31 cellular contexts compared by ENCODE assay signal in genomic region chr5:118675247-118675646, GRCh38.
"Had no signal": no experiment of that assay in that cellular context is flagged by ENCODE, and none has a peak within 500 bp of the region (broad histone marks: within the 10 kb centered on the region; RNA-seq: fewer than 3 reads in every experiment).

No MANE protein-coding gene starts in this region.

- H3K27ac Mint-ChIP-seq: activated CD4-positive, alpha-beta memory T cell treated with anti-CD3 and anti-CD28 coated beads for 36 hours; activated CD4-positive, alpha-beta T cell treated with anti-CD3 and anti-CD28 coated beads for 36 hours; activated CD4-positive, alpha-beta T cell treated with anti-CD3 and anti-CD28 coated beads, Interleukin-2, amount 10 ng/mL, durations not matched to agents 24 days and 14 days; activated CD8-positive, alpha-beta memory T cell treated with anti-CD3 and anti-CD28 coated beads, Interleukin-2, amount 10 ng/mL, durations not matched to agents 7 days and 5 days; activated CD8-positive, alpha-beta T cell treated with anti-CD3 and anti-CD28 coated beads, Interleukin-2, amount 10 ng/mL, durations not matched to agents 7 days and 5 days; activated naive CD4-positive, alpha-beta T cell treated with anti-CD3 and anti-CD28 coated beads for 36 hours; activated naive CD4-positive, alpha-beta T cell treated with anti-CD3 and anti-CD28 coated beads, Interleukin-2, amount 50 U/mL, for 24 hours; activated naive CD8-positive, alpha-beta T cell treated with anti-CD3 and anti-CD28 coated beads for 36 hours; activated naive CD8-positive, alpha-beta T cell treated with anti-CD3 and anti-CD28 coated beads, Interleukin-2, amount 50 U/mL, for 24 hours; activated T-helper 1 cell treated with anti-CD3 and anti-CD28 coated beads, Interleukin-12 subunit alpha, Interleukin-12 subunit beta, Interleukin-2, Interleukin-4 antibody, amounts not matched to agents 30 ng/mL and 10 ng/mL and 1 ng/mL, durations not matched to agents 14 hours and 24 hours and 36 hours; activated T-helper 2 cell treated with anti-CD3 and anti-CD28 coated beads, Interferon-gamma antibody, Interleukin-2, Interleukin-4, amounts not matched to agents 10 μg/mL and 5 μg/mL and 100 μg/mL, durations not matched to agents 14 hours and 24 hours and 36 hours; T-helper 2 cell treated with Interferon-gamma antibody and Interleukin-4, amounts not matched to agents 5 μg/mL and 100 μg/mL, for 36 hours had no signal

- H3K4me1 Mint-ChIP-seq: activated CD4-positive, alpha-beta T cell treated with anti-CD3 and anti-CD28 coated beads for 36 hours; activated CD4-positive, alpha-beta T cell treated with anti-CD3 and anti-CD28 coated beads, Interleukin-2, amount 10 ng/mL, durations not matched to agents 24 days and 14 days; activated CD8-positive, alpha-beta memory T cell treated with anti-CD3 and anti-CD28 coated beads, Interleukin-2, amount 10 ng/mL, durations not matched to agents 7 days and 5 days; activated naive CD4-positive, alpha-beta T cell treated with anti-CD3 and anti-CD28 coated beads, Interleukin-2, amount 50 U/mL, for 24 hours; activated naive CD8-positive, alpha-beta T cell treated with anti-CD3 and anti-CD28 coated beads for 36 hours; activated naive CD8-positive, alpha-beta T cell treated with anti-CD3 and anti-CD28 coated beads, Interleukin-2, amount 50 U/mL, for 24 hours had no signal

- H3K9me3 ChIP-seq: colonic mucosa had no signal

- H3K4me3 Mint-ChIP-seq: activated CD4-positive, alpha-beta memory T cell treated with anti-CD3 and anti-CD28 coated beads for 36 hours; activated CD4-positive, alpha-beta T cell treated with anti-CD3 and anti-CD28 coated beads for 36 hours; activated CD4-positive, alpha-beta T cell treated with anti-CD3 and anti-CD28 coated beads, Interleukin-2, amount 10 ng/mL, durations not matched to agents 24 days and 14 days; activated CD8-positive, alpha-beta memory T cell treated with anti-CD3 and anti-CD28 coated beads, Interleukin-2, amount 10 ng/mL, durations not matched to agents 7 days and 5 days; activated CD8-positive, alpha-beta T cell treated with anti-CD3 and anti-CD28 coated beads, Interleukin-2, amount 10 ng/mL, durations not matched to agents 7 days and 5 days; activated naive CD4-positive, alpha-beta T cell treated with anti-CD3 and anti-CD28 coated beads for 36 hours; activated naive CD4-positive, alpha-beta T cell treated with anti-CD3 and anti-CD28 coated beads, Interleukin-2, amount 50 U/mL, for 24 hours; activated naive CD8-positive, alpha-beta T cell treated with anti-CD3 and anti-CD28 coated beads for 36 hours; activated naive CD8-positive, alpha-beta T cell treated with anti-CD3 and anti-CD28 coated beads, Interleukin-2, amount 50 U/mL, for 24 hours; activated T-helper 1 cell treated with anti-CD3 and anti-CD28 coated beads, Interleukin-12 subunit alpha, Interleukin-12 subunit beta, Interleukin-2, Interleukin-4 antibody, amounts not matched to agents 30 ng/mL and 10 ng/mL and 1 ng/mL, durations not matched to agents 14 hours and 24 hours and 36 hours; brain; T-helper 2 cell treated with Interferon-gamma antibody and Interleukin-4, amounts not matched to agents 5 μg/mL and 100 μg/mL, for 36 hours had no signal

- H3K4me1 ChIP-seq: ascending aorta, breast epithelium, colonic mucosa had no signal

- H3K36me3 Mint-ChIP-seq: activated CD4-positive, alpha-beta memory T cell treated with anti-CD3 and anti-CD28 coated beads for 36 hours; activated CD8-positive, alpha-beta memory T cell treated with anti-CD3 and anti-CD28 coated beads, Interleukin-2, amount 10 ng/mL, durations not matched to agents 7 days and 5 days; activated naive CD4-positive, alpha-beta T cell treated with anti-CD3 and anti-CD28 coated beads, Interleukin-2, amount 50 U/mL, for 24 hours; activated naive CD8-positive, alpha-beta T cell treated with anti-CD3 and anti-CD28 coated beads for 36 hours; brain had no signal

- ATAC-seq: activated CD4-positive, alpha-beta T cell treated with anti-CD3 and anti-CD28 coated beads for 36 hours; activated CD8-positive, alpha-beta memory T cell treated with anti-CD3 and anti-CD28 coated beads, Interleukin-2, amount 10 ng/mL, durations not matched to agents 7 days and 5 days; activated CD8-positive, alpha-beta T cell treated with anti-CD3 and anti-CD28 coated beads, Interleukin-2, amount 10 ng/mL, durations not matched to agents 7 days and 5 days; activated naive CD8-positive, alpha-beta T cell treated with anti-CD3 and anti-CD28 coated beads, Interleukin-2, amount 50 U/mL, for 24 hours; esophagus mucosa had no signal

- DNase-seq: activated CD4-positive, alpha-beta memory T cell treated with anti-CD3 and anti-CD28 coated beads for 36 hours; activated CD4-positive, alpha-beta T cell treated with anti-CD3 and anti-CD28 coated beads for 36 hours; activated CD4-positive, alpha-beta T cell treated with anti-CD3 and anti-CD28 coated beads, Interleukin-2, amount 10 ng/mL, durations not matched to agents 24 days and 14 days; activated CD4-positive, CD25-positive, alpha-beta regulatory T cell; activated CD4-positive, CD25-positive, alpha-beta regulatory T cell treated with anti-CD3 and anti-CD28 coated beads, Interleukin-2, amount 50 U/mL, for 72 hours; activated CD8-positive, alpha-beta memory T cell treated with anti-CD3 and anti-CD28 coated beads, Interleukin-2, amount 10 ng/mL, durations not matched to agents 7 days and 5 days; activated CD8-positive, alpha-beta memory T cell treated with anti-CD3 and anti-CD28 coated beads, Interleukin-2, amount 50 U/mL, for 4 hours; activated CD8-positive, alpha-beta T cell treated with anti-CD3 and anti-CD28 coated beads, Interleukin-2, amount 10 ng/mL, durations not matched to agents 7 days and 5 days; activated effector memory CD4-positive, alpha-beta T cell treated with anti-CD3 and anti-CD28 coated beads, Interleukin-2, amount 50 U/mL, for 16 hours; activated naive CD4-positive, alpha-beta T cell treated with anti-CD3 and anti-CD28 coated beads for 36 hours; activated naive CD8-positive, alpha-beta T cell treated with anti-CD3 and anti-CD28 coated beads for 36 hours; activated naive CD8-positive, alpha-beta T cell treated with anti-CD3 and anti-CD28 coated beads, Interleukin-2, amount 50 U/mL, for 24 hours; activated T-cell treated with anti-CD3 and anti-CD28 coated beads, Interleukin-2, amount 50 U/mL, for 1 hour; activated T-cell treated with anti-CD3 and anti-CD28 coated beads, Interleukin-2, amount 50 U/mL, for 48 hours; central memory CD4-positive, alpha-beta T cell; cerebellar nuclear complex; colonic mucosa; effector CD8-positive, alpha-beta T cell; foreskin fibroblast; head of caudate nucleus; hippocampal formation; T1000 had no signal

- H3K27me3 Mint-ChIP-seq: activated CD4-positive, alpha-beta memory T cell treated with anti-CD3 and anti-CD28 coated beads for 36 hours; activated CD4-positive, alpha-beta T cell treated with anti-CD3 and anti-CD28 coated beads for 36 hours; activated CD4-positive, alpha-beta T cell treated with anti-CD3 and anti-CD28 coated beads, Interleukin-2, amount 10 ng/mL, durations not matched to agents 24 days and 14 days; activated CD8-positive, alpha-beta memory T cell treated with anti-CD3 and anti-CD28 coated beads, Interleukin-2, amount 10 ng/mL, durations not matched to agents 7 days and 5 days; activated naive CD4-positive, alpha-beta T cell treated with anti-CD3 and anti-CD28 coated beads, Interleukin-2, amount 50 U/mL, for 24 hours; activated naive CD8-positive, alpha-beta T cell treated with anti-CD3 and anti-CD28 coated beads for 36 hours; activated naive CD8-positive, alpha-beta T cell treated with anti-CD3 and anti-CD28 coated beads, Interleukin-2, amount 50 U/mL, for 24 hours; brain had no signal

- H3K36me3 ChIP-seq: ascending aorta, breast epithelium, cardiac muscle cell, colonic mucosa had no signal

- H3K27ac ChIP-seq: ascending aorta, breast epithelium, cardiac muscle cell, colonic mucosa had no signal

- H3K9me3 Mint-ChIP-seq: activated CD4-positive, alpha-beta T cell treated with anti-CD3 and anti-CD28 coated beads, Interleukin-2, amount 10 ng/mL, durations not matched to agents 24 days and 14 days; activated T-helper 1 cell treated with anti-CD3 and anti-CD28 coated beads, Interleukin-12 subunit alpha, Interleukin-12 subunit beta, Interleukin-2, Interleukin-4 antibody, amounts not matched to agents 30 ng/mL and 10 ng/mL and 1 ng/mL, durations not matched to agents 14 hours and 24 hours and 36 hours; activated T-helper 2 cell treated with anti-CD3 and anti-CD28 coated beads, Interferon-gamma antibody, Interleukin-2, Interleukin-4, amounts not matched to agents 10 μg/mL and 5 μg/mL and 100 μg/mL, durations not matched to agents 14 hours and 24 hours and 36 hours; T-helper 2 cell treated with Interferon-gamma antibody and Interleukin-4, amounts not matched to agents 5 μg/mL and 100 μg/mL, for 36 hours had no signal

- H3K4me3 ChIP-seq: ascending aorta, breast epithelium, cardiac muscle cell, colonic mucosa had no signal

- H3K27me3 ChIP-seq: ascending aorta, breast epithelium, cardiac muscle cell, colonic mucosa had no signal
